Comparison of ENCODE assay signal across 8 cellular contexts in genomic region chr11:72240461-72241289, GRCh38. TPM values are rescaled to one million over a fixed set of nuclear protein-coding genes. Genes with fewer than 3 reads are reported as not detected.
DNase-seq lines count a peak whose midpoint lies in the region; ATAC-seq and TF ChIP-seq lines count a peak whose summit lies in the region.

No MANE protein-coding gene starts in this region.

- DNase-seq in GM23248 (peak; percentile 38), choroid plexus epithelial cell (ENCODE audit: low read depth) (peak; percentile 34), H4 (ENCODE audit: low spot score) (no peak), NCI-H82 treated with DMSO at 0.1 percent for 48 hours (lab: John Stamatoyannopoulos, UW; ENCODE audit: unreplicated experiment) (no peak), D341Med (ENCODE audit: low spot score) (no peak)

- H3K9me2 ChIP-seq in GM23248 (ENCODE audit: insufficient read depth): no peaks in the 10 kb centered on the region

- peaks cover 43% of the 10 kb centered on the region for H3K27me3 ChIP-seq in ACC112 (ENCODE audit: insufficient read depth, low read length)
- peaks cover 37% of the 10 kb centered on the region for H3K27me3 ChIP-seq in GM23248 (replicated peaks; ENCODE audit: insufficient read depth)
- peaks cover 71% of the 10 kb centered on the region for H3K27me3 ChIP-seq in mucosa of stomach (ENCODE audit: control insufficient read depth, insufficient read depth, low read length)

- in situ Hi-C loops in GM23248 (cut with MboI): no loop called here

- H3F3A ChIP-seq in GM23248 (ENCODE audit: insufficient read depth): peaks cover 18% of the 10 kb centered on the region

- H3K36me3 ChIP-seq in ACC112 (ENCODE audit: insufficient read depth, low read length): peaks cover 4% of the 10 kb centered on the region; the same call in 1 of the 2 replicates
- peaks cover 9% of the 10 kb centered on the region; the same call in 1 of the 2 replicates for H3K36me3 ChIP-seq in GM23248 (ENCODE audit: low read depth)
- peaks cover 5% of the 10 kb centered on the region for H3K36me3 ChIP-seq in mucosa of stomach (ENCODE audit: control insufficient read depth, insufficient read depth, low read length)

- peak overlapping the region; percentile 75 for H2AFZ ChIP-seq in ACC112 (ENCODE audit: low read length, unreplicated experiment)
- peak overlapping the region; percentile 44 for H2AFZ ChIP-seq in GM23248

- H3K9me3 ChIP-seq in GM23248 (ENCODE audit: low read depth) (no peaks in the 10 kb centered on the region), mucosa of stomach (ENCODE audit: control insufficient read depth, low read length) (no peaks in the 10 kb centered on the region)

- H3K9ac ChIP-seq in GM23248 (peak overlapping the region; percentile 46), mucosa of stomach (ENCODE audit: low read length) (peak overlapping the region; percentile 7)

- no peaks in the 10 kb centered on the region for H4K20me1 ChIP-seq in GM23248 (ENCODE audit: insufficient read depth)

- no peak for ATAC-seq in HG03108 (IDR thresholded peaks at IDR 0.05; ENCODE audit: unreplicated experiment)

- H3K4me3 ChIP-seq in ACC112 (ENCODE audit: low read depth, low read length) (peak overlapping the region; percentile 75), GM23248 (peak overlapping the region; percentile 52), choroid plexus epithelial cell (ENCODE audit: low read depth, low read length) (no peak overlapping the region), mucosa of stomach (ENCODE audit: low read length) (no peak overlapping the region)

- H3K27ac ChIP-seq in ACC112 (ENCODE audit: low read depth, low read length) (no peak overlapping the region), GM23248 (no peak overlapping the region)

- H3K79me2 ChIP-seq in ACC112 (ENCODE audit: control insufficient read depth, insufficient read depth, low read length, unreplicated experiment): no peaks in the 10 kb centered on the region
- H3K79me2 ChIP-seq in GM23248 (ENCODE audit: insufficient read depth): no peaks in the 10 kb centered on the region

- H3K4me1 ChIP-seq in ACC112 (ENCODE audit: control insufficient read depth, insufficient read depth, low read length, unreplicated experiment): peaks cover 4% of the 10 kb centered on the region
- no peaks in the 10 kb centered on the region for H3K4me1 ChIP-seq in GM23248 (ENCODE audit: insufficient read depth)
- H3K4me1 ChIP-seq in mucosa of stomach (ENCODE audit: control insufficient read depth, insufficient read depth, low read length): peaks cover 32% of the 10 kb centered on the region

- 69 to 72% methylated on average over 35 to 44 of the region's 44 CpGs for WGBS in GM23248 (ENCODE audit: low coverage in 1 of 2, low lambda C conversion rate in 2 of 2, missing lambda C conversion rate in 2 of 2), 2 experiments

- no peak for TF ChIP-seq CTCF in choroid plexus epithelial cell (conservative IDR thresholded peaks at IDR 0.05; ENCODE audit: low read depth, low read length)

- H3K4me2 ChIP-seq in GM23248 (ENCODE audit: unreplicated experiment): peak overlapping the region; percentile 73

RNA-seq across cellular contexts. Expression of gene PHOX2A, which starts 3.3 kb away (rescaled TPM):
- total RNA-seq in GM23248 (2014; rRNA removed; shearing (Covaris generic)): not detected in 2 replicates
- polyA plus RNA-seq in GM23248 (2016; fragmentation: Nextera tagmentation; extraction: Ambion mirVana): not detected in 2 replicates
- not detected in 2 replicates for total RNA-seq in H4 (2014; rRNA removed; shearing (Covaris generic))

RNA-seq across cellular contexts. Expression of gene INPPL1, which starts 16.1 kb away (rescaled TPM):
- total RNA-seq in GM23248 (2014; rRNA removed; shearing (Covaris generic)): 68.0 and 70.6 TPM in 2 replicates
- polyA plus RNA-seq in GM23248 (2016; fragmentation: Nextera tagmentation; extraction: Ambion mirVana): 24.9 and 28.4 TPM in 2 replicates
- 23.6 and 40.7 TPM in 2 replicates for total RNA-seq in H4 (2014; rRNA removed; shearing (Covaris generic))

RNA-seq across cellular contexts. Expression of gene FOLR2, which starts 24.1 kb away (rescaled TPM):
- total RNA-seq in GM23248 (2014; rRNA removed; shearing (Covaris generic)): not detected in 2 replicates
- polyA plus RNA-seq in GM23248 (2016; fragmentation: Nextera tagmentation; extraction: Ambion mirVana): not detected in 2 replicates
- total RNA-seq in H4 (2014; rRNA removed; shearing (Covaris generic)): not detected in 2 replicates

RNA-seq across cellular contexts. Expression of gene FOLR1, which starts 48.7 kb away (rescaled TPM):
- not detected in 2 replicates for total RNA-seq in GM23248 (2014; rRNA removed; shearing (Covaris generic))
- 0.24 TPM in 1 of 2 replicates, not detected in the other for polyA plus RNA-seq in GM23248 (2016; fragmentation: Nextera tagmentation; extraction: Ambion mirVana)
- total RNA-seq in H4 (2014; rRNA removed; shearing (Covaris generic)): 3.4 and 6.6 TPM in 2 replicates

Comparison
In these comparisons a context has a peak if more than half of its experiments do, and no peak if none do; other contexts are left out.
1. H3K4me3 ChIP-seq: peak in ACC112 (single experiment) and GM23248 (single experiment); none in choroid plexus epithelial cell (single experiment) and mucosa of stomach (single experiment).
2. DNase-seq: peak in GM23248 (single experiment) and choroid plexus epithelial cell (single experiment); none in H4 (single experiment), NCI-H82 treated with DMSO at 0.1 percent for 48 hours (single experiment) and D341Med (single experiment).